In the genomic region with DNA sequence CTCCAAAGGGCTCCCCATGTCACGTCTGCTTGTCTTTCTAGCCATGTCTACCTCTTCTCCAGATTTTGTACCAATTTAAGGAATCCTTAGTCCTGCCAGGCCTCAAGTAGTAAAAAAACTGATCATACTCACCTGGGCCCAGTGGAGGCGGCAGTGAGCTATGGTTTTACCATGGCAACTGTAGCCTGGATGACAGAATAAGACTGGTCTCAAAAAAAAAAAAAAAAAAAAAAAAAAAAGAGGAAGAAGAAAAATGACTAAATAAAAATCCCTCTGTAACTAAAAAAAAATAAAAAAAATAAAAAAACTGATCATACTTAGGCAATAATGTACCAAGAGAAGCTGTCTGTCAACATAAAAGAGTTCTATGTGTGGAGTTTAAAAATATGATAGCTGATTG, we compare ENCODE assay signal across 2 cellular contexts.
TF ChIP-seq lines count a peak whose summit lies in the region.

No MANE protein-coding gene starts in this region.

TF ChIP-seq in GM23338, 12 proteins besides CTCF, POLR2A, EP300 and RAD21 (continued from another document):
- TF ChIP-seq, protein P1, sequence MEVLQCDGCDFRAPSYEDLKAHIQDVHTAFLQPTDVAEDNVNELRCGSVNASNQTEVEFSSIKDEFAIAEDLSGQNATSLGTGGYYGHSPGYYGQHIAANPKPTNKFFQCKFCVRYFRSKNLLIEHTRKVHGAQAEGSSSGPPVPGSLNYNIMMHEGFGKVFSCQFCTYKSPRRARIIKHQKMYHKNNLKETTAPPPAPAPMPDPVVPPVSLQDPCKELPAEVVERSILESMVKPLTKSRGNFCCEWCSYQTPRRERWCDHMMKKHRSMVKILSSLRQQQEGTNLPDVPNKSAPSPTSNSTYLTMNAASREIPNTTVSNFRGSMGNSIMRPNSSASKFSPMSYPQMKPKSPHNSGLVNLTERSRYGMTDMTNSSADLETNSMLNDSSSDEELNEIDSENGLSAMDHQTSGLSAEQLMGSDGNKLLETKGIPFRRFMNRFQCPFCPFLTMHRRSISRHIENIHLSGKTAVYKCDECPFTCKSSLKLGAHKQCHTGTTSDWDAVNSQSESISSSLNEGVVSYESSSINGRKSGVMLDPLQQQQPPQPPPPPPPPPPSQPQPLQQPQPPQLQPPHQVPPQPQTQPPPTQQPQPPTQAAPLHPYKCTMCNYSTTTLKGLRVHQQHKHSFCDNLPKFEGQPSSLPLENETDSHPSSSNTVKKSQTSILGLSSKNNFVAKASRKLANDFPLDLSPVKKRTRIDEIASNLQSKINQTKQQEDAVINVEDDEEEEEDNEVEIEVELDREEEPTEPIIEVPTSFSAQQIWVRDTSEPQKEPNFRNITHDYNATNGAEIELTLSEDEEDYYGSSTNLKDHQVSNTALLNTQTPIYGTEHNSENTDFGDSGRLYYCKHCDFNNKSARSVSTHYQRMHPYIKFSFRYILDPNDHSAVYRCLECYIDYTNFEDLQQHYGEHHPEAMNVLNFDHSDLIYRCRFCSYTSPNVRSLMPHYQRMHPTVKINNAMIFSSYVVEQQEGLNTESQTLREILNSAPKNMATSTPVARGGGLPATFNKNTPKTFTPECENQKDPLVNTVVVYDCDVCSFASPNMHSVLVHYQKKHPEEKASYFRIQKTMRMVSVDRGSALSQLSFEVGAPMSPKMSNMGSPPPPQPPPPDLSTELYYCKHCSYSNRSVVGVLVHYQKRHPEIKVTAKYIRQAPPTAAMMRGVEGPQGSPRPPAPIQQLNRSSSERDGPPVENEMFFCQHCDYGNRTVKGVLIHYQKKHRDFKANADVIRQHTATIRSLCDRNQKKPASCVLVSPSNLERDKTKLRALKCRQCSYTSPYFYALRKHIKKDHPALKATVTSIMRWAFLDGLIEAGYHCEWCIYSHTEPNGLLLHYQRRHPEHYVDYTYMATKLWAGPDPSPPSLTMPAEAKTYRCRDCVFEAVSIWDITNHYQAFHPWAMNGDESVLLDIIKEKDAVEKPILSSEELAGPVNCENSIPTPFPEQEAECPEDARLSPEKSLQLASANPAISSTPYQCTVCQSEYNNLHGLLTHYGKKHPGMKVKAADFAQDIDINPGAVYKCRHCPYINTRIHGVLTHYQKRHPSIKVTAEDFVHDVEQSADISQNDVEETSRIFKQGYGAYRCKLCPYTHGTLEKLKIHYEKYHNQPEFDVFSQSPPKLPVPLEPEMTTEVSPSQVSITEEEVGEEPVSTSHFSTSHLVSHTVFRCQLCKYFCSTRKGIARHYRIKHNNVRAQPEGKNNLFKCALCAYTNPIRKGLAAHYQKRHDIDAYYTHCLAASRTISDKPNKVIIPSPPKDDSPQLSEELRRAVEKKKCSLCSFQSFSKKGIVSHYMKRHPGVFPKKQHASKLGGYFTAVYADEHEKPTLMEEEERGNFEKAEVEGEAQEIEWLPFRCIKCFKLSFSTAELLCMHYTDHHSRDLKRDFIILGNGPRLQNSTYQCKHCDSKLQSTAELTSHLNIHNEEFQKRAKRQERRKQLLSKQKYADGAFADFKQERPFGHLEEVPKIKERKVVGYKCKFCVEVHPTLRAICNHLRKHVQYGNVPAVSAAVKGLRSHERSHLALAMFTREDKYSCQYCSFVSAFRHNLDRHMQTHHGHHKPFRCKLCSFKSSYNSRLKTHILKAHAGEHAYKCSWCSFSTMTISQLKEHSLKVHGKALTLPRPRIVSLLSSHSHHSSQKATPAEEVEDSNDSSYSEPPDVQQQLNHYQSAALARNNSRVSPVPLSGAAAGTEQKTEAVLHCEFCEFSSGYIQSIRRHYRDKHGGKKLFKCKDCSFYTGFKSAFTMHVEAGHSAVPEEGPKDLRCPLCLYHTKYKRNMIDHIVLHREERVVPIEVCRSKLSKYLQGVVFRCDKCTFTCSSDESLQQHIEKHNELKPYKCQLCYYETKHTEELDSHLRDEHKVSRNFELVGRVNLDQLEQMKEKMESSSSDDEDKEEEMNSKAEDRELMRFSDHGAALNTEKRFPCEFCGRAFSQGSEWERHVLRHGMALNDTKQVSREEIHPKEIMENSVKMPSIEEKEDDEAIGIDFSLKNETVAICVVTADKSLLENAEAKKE (CRISPR knock-in tag; IDR thresholded peaks at IDR 0.05) = no peak
- TF ChIP-seq ZNF114 (CRISPR knock-in tag; IDR thresholded peaks at IDR 0.05) = no peak
- TF ChIP-seq ZNF331 (CRISPR knock-in tag; IDR thresholded peaks at IDR 0.05; ENCODE audit: low read depth) = no peak
- no peak for TF ChIP-seq POLR2AphosphoS5 (IDR thresholded peaks at IDR 0.05; ENCODE audit: low read depth)

TF ChIP-seq in K562, 482 proteins besides CTCF, POLR2A, EP300 and RAD21 (continued from another document):
- TF ChIP-seq, protein P2, sequence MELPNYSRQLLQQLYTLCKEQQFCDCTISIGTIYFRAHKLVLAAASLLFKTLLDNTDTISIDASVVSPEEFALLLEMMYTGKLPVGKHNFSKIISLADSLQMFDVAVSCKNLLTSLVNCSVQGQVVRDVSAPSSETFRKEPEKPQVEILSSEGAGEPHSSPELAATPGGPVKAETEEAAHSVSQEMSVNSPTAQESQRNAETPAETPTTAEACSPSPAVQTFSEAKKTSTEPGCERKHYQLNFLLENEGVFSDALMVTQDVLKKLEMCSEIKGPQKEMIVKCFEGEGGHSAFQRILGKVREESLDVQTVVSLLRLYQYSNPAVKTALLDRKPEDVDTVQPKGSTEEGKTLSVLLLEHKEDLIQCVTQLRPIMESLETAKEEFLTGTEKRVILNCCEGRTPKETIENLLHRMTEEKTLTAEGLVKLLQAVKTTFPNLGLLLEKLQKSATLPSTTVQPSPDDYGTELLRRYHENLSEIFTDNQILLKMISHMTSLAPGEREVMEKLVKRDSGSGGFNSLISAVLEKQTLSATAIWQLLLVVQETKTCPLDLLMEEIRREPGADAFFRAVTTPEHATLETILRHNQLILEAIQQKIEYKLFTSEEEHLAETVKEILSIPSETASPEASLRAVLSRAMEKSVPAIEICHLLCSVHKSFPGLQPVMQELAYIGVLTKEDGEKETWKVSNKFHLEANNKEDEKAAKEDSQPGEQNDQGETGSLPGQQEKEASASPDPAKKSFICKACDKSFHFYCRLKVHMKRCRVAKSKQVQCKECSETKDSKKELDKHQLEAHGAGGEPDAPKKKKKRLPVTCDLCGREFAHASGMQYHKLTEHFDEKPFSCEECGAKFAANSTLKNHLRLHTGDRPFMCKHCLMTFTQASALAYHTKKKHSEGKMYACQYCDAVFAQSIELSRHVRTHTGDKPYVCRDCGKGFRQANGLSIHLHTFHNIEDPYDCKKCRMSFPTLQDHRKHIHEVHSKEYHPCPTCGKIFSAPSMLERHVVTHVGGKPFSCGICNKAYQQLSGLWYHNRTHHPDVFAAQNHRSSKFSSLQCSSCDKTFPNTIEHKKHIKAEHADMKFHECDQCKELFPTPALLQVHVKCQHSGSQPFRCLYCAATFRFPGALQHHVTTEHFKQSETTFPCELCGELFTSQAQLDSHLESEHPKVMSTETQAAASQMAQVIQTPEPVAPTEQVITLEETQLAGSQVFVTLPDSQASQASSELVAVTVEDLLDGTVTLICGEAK (IDR thresholded peaks at IDR 0.05) = peak; percentile 88
- TF ChIP-seq, protein P2 (CRISPR knock-in tag; IDR thresholded peaks at IDR 0.05) = no peak
- TF ChIP-seq ETS2 (tag; IDR thresholded peaks at IDR 0.05; ENCODE audit: borderline replicate concordance, poor library complexity, severe bottlenecking) = no peak
